Comparison of ENCODE assay signal across 1 cellular context in genomic region chr4:182917182-182918043, GRCh38.
A peak's percentile ranks its signal among the peaks of the same experiment; 100 is the strongest.
TF ChIP-seq lines count a peak whose summit lies in the region.

TSS of gene DCTD (minus strand) at chr4:182917386. CDS start at chr4:182915568, 1,818 bp downstream.

TF ChIP-seq in HepG2, 621 proteins besides CTCF, POLR2A, EP300 and RAD21 (continued from another document):
- TF ChIP-seq HNF1B (CRISPR knock-in tag; IDR thresholded peaks at IDR 0.05), result peak; percentile 59
TF ChIP-seq in HepG2: peak in this region for 196.
